ENCODE assay signal across 28 cellular contexts in genomic region chr6:77094821-77095220, GRCh38.
"Had no signal": no experiment of that assay in that cellular context is flagged by ENCODE, and none has a peak within 500 bp of the region (broad histone marks: within the 10 kb centered on the region; RNA-seq: fewer than 3 reads in every experiment).

No MANE protein-coding gene starts in this region.

- H3K4me3 ChIP-seq: dorsolateral prefrontal cortex, lung, mucosa of descending colon, neural progenitor cell, prostate gland, right atrium auricular region, sigmoid colon, stomach, tibial artery, upper lobe of left lung had no signal

- H3K27me3 Mint-ChIP-seq: naive B cell; natural killer cell treated with Interleukin-12 subunit alpha and Interleukin-12 subunit beta and Interleukin-15 and Interleukin-18, amount 100 ng/mL, for 72 hours had no signal

- H3K27ac ChIP-seq: dorsolateral prefrontal cortex, prostate gland, right atrium auricular region, sigmoid colon, stomach, tibial artery, upper lobe of left lung had no signal

- H3K27me3 ChIP-seq: neural progenitor cell, right atrium auricular region, sigmoid colon, stomach, tibial artery, upper lobe of left lung had no signal

- FAIRE-seq: frontal cortex, urothelium cell line had no signal

- DNase-seq: dorsolateral prefrontal cortex; effector CD4-positive, alpha-beta T cell; hypothalamus; immature natural killer cell; islet precursor cell; kidney glomerular epithelial cell; left colon; left ventricle myocardium superior; mesenchymal stem cell; mucosa of descending colon; naive B cell; nucleus accumbens; sigmoid colon; stimulated activated CD4-positive, alpha-beta T cell treated with anti-CD3 and anti-CD28 coated beads, Interleukin-2, amount 100 ng/mL, for 24 hours; stimulated activated CD4-positive, alpha-beta T cell treated with anti-CD3 and anti-CD28 coated beads, Interleukin-4, amount 100 ng/mL, for 24 hours; stimulated activated naive CD4-positive, alpha-beta T cell treated with Interleukin-2 at 50 U/mL for 16 hours; stomach; tibial artery; upper lobe of left lung had no signal

- H2AFZ ChIP-seq: neural progenitor cell had no signal

- H3K9me3 Mint-ChIP-seq: mesothelial cell of epicardium, neural progenitor cell had no signal

- H3K36me3 Mint-ChIP-seq: mesothelial cell of epicardium; naive B cell; neural progenitor cell; stimulated activated effector memory CD8-positive, alpha-beta T cell treated with anti-CD3 and anti-CD28 coated beads, Interleukin-12 subunit alpha, Interleukin-12 subunit beta, amount 100 ng/mL, for 72 hours had no signal

- H3K27ac Mint-ChIP-seq: immature natural killer cell; mesothelial cell of epicardium; naive B cell; natural killer cell treated with Interleukin-12 subunit alpha and Interleukin-12 subunit beta and Interleukin-15 and Interleukin-18, amount 100 ng/mL, for 72 hours; neural progenitor cell; stimulated activated effector memory CD8-positive, alpha-beta T cell treated with anti-CD3 and anti-CD28 coated beads, Interleukin-12 subunit alpha, Interleukin-12 subunit beta, amount 100 ng/mL, for 72 hours had no signal

- H3K4me3 Mint-ChIP-seq: immature natural killer cell; mesothelial cell of epicardium; naive B cell; natural killer cell treated with Interleukin-12 subunit alpha and Interleukin-12 subunit beta and Interleukin-15 and Interleukin-18, amount 100 ng/mL, for 72 hours; neural progenitor cell; stimulated activated effector memory CD8-positive, alpha-beta T cell treated with anti-CD3 and anti-CD28 coated beads, Interleukin-12 subunit alpha, Interleukin-12 subunit beta, amount 100 ng/mL, for 72 hours had no signal

- H3K36me3 ChIP-seq: neural progenitor cell, prostate gland, right atrium auricular region, sigmoid colon, stomach, tibial artery, upper lobe of left lung had no signal

- ATAC-seq: left colon; left ventricle myocardium superior; mucosa of descending colon; natural killer cell treated with Interleukin-12 subunit alpha and Interleukin-12 subunit beta and Interleukin-15 and Interleukin-18, amount 100 ng/mL, for 72 hours; stimulated activated effector memory CD8-positive, alpha-beta T cell treated with anti-CD3 and anti-CD28 coated beads, Interleukin-12 subunit alpha, Interleukin-12 subunit beta, amount 100 ng/mL, for 72 hours had no signal

- H3K4me1 Mint-ChIP-seq: immature natural killer cell; mesothelial cell of epicardium; naive B cell; stimulated activated effector memory CD8-positive, alpha-beta T cell treated with anti-CD3 and anti-CD28 coated beads, Interleukin-12 subunit alpha, Interleukin-12 subunit beta, amount 100 ng/mL, for 72 hours had no signal

- H3K4me1 ChIP-seq: prostate gland, sigmoid colon, stomach, tibial artery, upper lobe of left lung had no signal
